8 cellular contexts compared by ENCODE assay signal in genomic region chr19:47742636-47743035, GRCh38. TPM values are rescaled to one million over a fixed set of nuclear protein-coding genes. Genes with fewer than 3 reads are reported as not detected.
A peak's percentile ranks its signal among the peaks of the same experiment; 100 is the strongest.
DNase-seq lines count a peak whose midpoint lies in the region; ATAC-seq and TF ChIP-seq lines count a peak whose summit lies in the region.

No MANE protein-coding gene starts in this region.

- H3K27ac Mint-ChIP-seq in activated CD4-positive, alpha-beta T cell treated with anti-CD3 and anti-CD28 coated beads, Interleukin-2, amount 10 ng/mL, durations not matched to agents 24 days and 14 days: peak overlapping the region; percentile 94
- H3K27ac Mint-ChIP-seq in central memory CD8-positive, alpha-beta T cell (ENCODE audit: low read depth): no peak overlapping the region
- H3K27ac Mint-ChIP-seq in type B pancreatic cell: no peak overlapping the region

- DNase-seq in activated CD4-positive, alpha-beta T cell treated with anti-CD3 and anti-CD28 coated beads, Interleukin-2, amount 10 ng/mL, durations not matched to agents 24 days and 14 days: no peak
- no peak for DNase-seq in activated CD4-positive, alpha-beta T cell treated with anti-CD3 and anti-CD28 coated beads, Interleukin-2, amount 50 U/mL, for 48 hours
- no peak for DNase-seq in central memory CD8-positive, alpha-beta T cell (ENCODE audit: low spot score in 2 of 2)
- DNase-seq in type B pancreatic cell (ENCODE audit: extremely low spot score, unreplicated experiment): no peak
- DNase-seq in A172 (ENCODE audit: low spot score): no peak

- H3K4me3 Mint-ChIP-seq in activated CD4-positive, alpha-beta T cell treated with anti-CD3 and anti-CD28 coated beads, Interleukin-2, amount 10 ng/mL, durations not matched to agents 24 days and 14 days: peak overlapping the region; percentile 91
- peak overlapping the region; percentile 70 for H3K4me3 Mint-ChIP-seq in central memory CD8-positive, alpha-beta T cell
- H3K4me3 Mint-ChIP-seq in type B pancreatic cell: peak overlapping the region; percentile 31

- H3K9me3 ChIP-seq in mucosa of rectum (ENCODE audit: control insufficient read depth in 2 of 2, low read length in 2 of 2): no peaks in the 10 kb centered on the region

- TF ChIP-seq CTCF in type B pancreatic cell (conservative IDR thresholded peaks at IDR 0.05): no peak

- peaks cover 2% of the 10 kb centered on the region for H3K27me3 Mint-ChIP-seq in activated CD4-positive, alpha-beta T cell treated with anti-CD3 and anti-CD28 coated beads, Interleukin-2, amount 10 ng/mL, durations not matched to agents 24 days and 14 days
- H3K27me3 Mint-ChIP-seq in central memory CD8-positive, alpha-beta T cell: no peaks in the 10 kb centered on the region
- peaks cover 10% of the 10 kb centered on the region for H3K27me3 Mint-ChIP-seq in type B pancreatic cell

- H3K27me3 ChIP-seq in mucosa of rectum (ENCODE audit: control insufficient read depth in 2 of 2, insufficient read depth in 2 of 2, low read length in 2 of 2): no peaks in the 10 kb centered on the region

- no peak for ATAC-seq in central memory CD8-positive, alpha-beta T cell (replicated peaks; ENCODE audit: extremely low read depth, poor library complexity, severe bottlenecking)
- ATAC-seq in GM21825 (IDR thresholded peaks at IDR 0.05; ENCODE audit: unreplicated experiment): no peak
- ATAC-seq in GM21423 (IDR thresholded peaks at IDR 0.05; ENCODE audit: unreplicated experiment): no peak

- peaks cover 11% of the 10 kb centered on the region for H3K36me3 Mint-ChIP-seq in activated CD4-positive, alpha-beta T cell treated with anti-CD3 and anti-CD28 coated beads, Interleukin-2, amount 10 ng/mL, durations not matched to agents 24 days and 14 days (ENCODE audit: low read depth)
- H3K36me3 Mint-ChIP-seq in central memory CD8-positive, alpha-beta T cell (ENCODE audit: insufficient read depth): peaks cover 14% of the 10 kb centered on the region
- H3K36me3 Mint-ChIP-seq in type B pancreatic cell: peaks cover 8% of the 10 kb centered on the region

- peaks cover 20% of the 10 kb centered on the region for H3K4me1 Mint-ChIP-seq in activated CD4-positive, alpha-beta T cell treated with anti-CD3 and anti-CD28 coated beads, Interleukin-2, amount 10 ng/mL, durations not matched to agents 24 days and 14 days
- H3K4me1 Mint-ChIP-seq in central memory CD8-positive, alpha-beta T cell: peaks cover 10% of the 10 kb centered on the region
- peaks cover 9% of the 10 kb centered on the region for H3K4me1 Mint-ChIP-seq in type B pancreatic cell (ENCODE audit: unreplicated experiment)

- H3K4me1 ChIP-seq in mucosa of rectum (ENCODE audit: control insufficient read depth in 2 of 2, insufficient read depth in 2 of 2, low read length in 2 of 2): peaks cover 19 to 20% of the 10 kb centered on the region in 2 donors

- peak overlapping the region; percentile 85 for H3K27ac ChIP-seq in mucosa of rectum (ENCODE audit: low read depth in 2 of 2, low read length in 2 of 2)

- no peaks in the 10 kb centered on the region for H3K9me3 Mint-ChIP-seq in activated CD4-positive, alpha-beta T cell treated with anti-CD3 and anti-CD28 coated beads, Interleukin-2, amount 10 ng/mL, durations not matched to agents 24 days and 14 days
- H3K9me3 Mint-ChIP-seq in central memory CD8-positive, alpha-beta T cell: no peaks in the 10 kb centered on the region
- H3K9me3 Mint-ChIP-seq in type B pancreatic cell: no peaks in the 10 kb centered on the region

- H3K9ac ChIP-seq in mucosa of rectum (ENCODE audit: low read depth in 1 of 2, low read length in 2 of 2): peak overlapping the region in 1 of 2 donors; percentile 58

- H3K36me3 ChIP-seq in mucosa of rectum (ENCODE audit: control insufficient read depth in 2 of 2, insufficient read depth in 2 of 2, low read length in 2 of 2): peaks cover 0 to 5% of the 10 kb centered on the region in 2 donors

- H3K4me3 ChIP-seq in mucosa of rectum (ENCODE audit: low read length in 2 of 2): peak overlapping the region; percentile 70 to 76

- intact Hi-C loops in activated CD4-positive, alpha-beta T cell treated with anti-CD3 and anti-CD28 coated beads, Interleukin-2, amount 10 ng/mL, durations not matched to agents 24 days and 14 days (cut with micrococcal nuclease): loop anchor here (1.0 to 5.0 kb wide), 4 partner anchors 14 to 1840 kb away; partner anchors contain the start of genes EHD2, MYPOP and NAPA

RNA-seq across cellular contexts. Expression of gene NOP53, which starts 2.7 kb away (rescaled TPM):
- 222 and 230 TPM in 2 replicates for total RNA-seq in activated CD4-positive, alpha-beta T cell treated with anti-CD3 and anti-CD28 coated beads, Interleukin-2, amount 10 ng/mL, durations not matched to agents 24 days and 14 days
- 274 and 291 TPM in 2 replicates for total RNA-seq in type B pancreatic cell (ENCODE audit: low replicate concordance)
- 20.2 and 41.3 TPM in 2 replicates for total RNA-seq in A172 (2014; rRNA removed; shearing (Covaris generic))

RNA-seq across cellular contexts. Expression of gene EHD2, which starts 29.4 kb away (rescaled TPM):
- 0.49 and 1.2 TPM in 2 replicates for total RNA-seq in activated CD4-positive, alpha-beta T cell treated with anti-CD3 and anti-CD28 coated beads, Interleukin-2, amount 10 ng/mL, durations not matched to agents 24 days and 14 days
- 10.3 and 21.0 TPM in 2 replicates for total RNA-seq in type B pancreatic cell (ENCODE audit: low replicate concordance)
- total RNA-seq in A172 (2014; rRNA removed; shearing (Covaris generic)): 24.0 and 28.6 TPM in 2 replicates

RNA-seq across cellular contexts. Expression of gene SELENOW, which starts 35.9 kb away (rescaled TPM):
- total RNA-seq in activated CD4-positive, alpha-beta T cell treated with anti-CD3 and anti-CD28 coated beads, Interleukin-2, amount 10 ng/mL, durations not matched to agents 24 days and 14 days: 111 and 117 TPM in 2 replicates
- total RNA-seq in type B pancreatic cell (ENCODE audit: low replicate concordance): 109 and 117 TPM in 2 replicates
- 152 and 179 TPM in 2 replicates for total RNA-seq in A172 (2014; rRNA removed; shearing (Covaris generic))

Comparison
In these comparisons a context has a peak if more than half of its experiments do, and no peak if none do; other contexts are left out.
1. H3K4me3 Mint-ChIP-seq: peak in every context shown above with its lines; median percentile 91 in activated CD4-positive, alpha-beta T cell treated with anti-CD3 and anti-CD28 coated beads, Interleukin-2, amount 10 ng/mL, durations not matched to agents 24 days and 14 days; 70 in central memory CD8-positive, alpha-beta T cell; 31 in type B pancreatic cell.